ENCODE assay signal across 8 cellular contexts in the genomic region with DNA sequence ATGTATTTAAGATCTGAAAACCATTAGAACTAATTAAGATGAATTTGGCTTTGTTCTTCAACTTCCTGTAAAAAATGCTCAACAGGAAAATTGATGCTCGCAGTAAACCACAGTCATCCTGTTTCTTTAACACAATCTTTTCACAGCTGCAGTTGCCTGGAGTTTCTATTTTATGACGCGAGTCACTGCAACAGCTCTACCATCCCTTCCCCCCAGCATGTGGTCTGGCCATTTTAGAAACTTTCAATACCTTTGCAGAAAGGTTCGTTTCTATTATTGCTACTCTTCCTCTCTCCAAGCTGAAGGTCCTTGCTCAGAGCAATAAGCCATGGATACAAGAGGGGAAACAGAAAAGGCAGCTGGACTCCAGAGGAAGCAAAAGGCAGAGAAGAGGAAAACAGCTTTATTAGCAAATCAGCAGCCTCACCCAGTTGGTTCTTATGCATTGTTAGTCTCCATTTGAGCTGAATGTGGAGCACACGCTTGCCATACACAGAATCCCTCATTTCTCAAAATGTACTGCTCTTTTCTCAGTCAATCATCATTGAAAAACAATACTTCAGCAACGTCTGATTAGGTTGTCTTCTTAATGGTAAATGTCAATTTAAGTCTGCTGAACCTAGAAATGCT. TPM values are rescaled to one million over a fixed set of nuclear protein-coding genes. Genes with fewer than 3 reads are reported as not detected.
DNase-seq lines count a peak whose midpoint lies in the region; ATAC-seq and TF ChIP-seq lines count a peak whose summit lies in the region.

No MANE protein-coding gene starts in this region.

- H3K27ac ChIP-seq in gastrocnemius medialis = peak overlapping the region; percentile 13 to 55 (median 45)

- H3K27ac Mint-ChIP-seq in activated T-helper 17 cell treated with anti-CD3 and anti-CD28 coated beads, Interleukin-2, amount 50 U/mL, for 72 hours = peak overlapping the region; percentile 97

- H3K36me3 ChIP-seq in gastrocnemius medialis = no peaks in the 10 kb centered on the region

- H3K27me3 Mint-ChIP-seq in activated T-helper 17 cell treated with anti-CD3 and anti-CD28 coated beads, Interleukin-2, amount 50 U/mL, for 72 hours = no peaks in the 10 kb centered on the region

- H3K36me3 Mint-ChIP-seq in activated T-helper 17 cell treated with anti-CD3 and anti-CD28 coated beads, Interleukin-2, amount 50 U/mL, for 72 hours (ENCODE audit: low read depth) = peaks cover 83% of the 10 kb centered on the region

- peaks cover 4 to 5% of the 10 kb centered on the region in 2 donors for H3K4me1 ChIP-seq in gastrocnemius medialis

- no peak for TF ChIP-seq CTCF in gastrocnemius medialis (IDR thresholded peaks at IDR 0.05 in 4 of 5, conservative IDR thresholded peaks at IDR 0.05 in 1 of 5)
- TF ChIP-seq CTCF in omental fat pad (IDR thresholded peaks at IDR 0.05) = no peak

- peak overlapping the region; percentile 91 for H3K4me3 Mint-ChIP-seq in activated T-helper 17 cell treated with anti-CD3 and anti-CD28 coated beads, Interleukin-2, amount 50 U/mL, for 72 hours

- in situ Hi-C loops in gastrocnemius medialis (cut with MboI; ENCODE audit: low sequenced_read_pairs in 4 of 4) = no loop called here

- intact Hi-C loops in gastrocnemius medialis (cut with DNase I; ENCODE audit: low total_unique reads) (no loop called here), posterior cingulate gyrus (cut with DNase I) (no loop called here)

- no peaks in the 10 kb centered on the region for H3K9me3 ChIP-seq in gastrocnemius medialis

- H3K4me3 ChIP-seq in gastrocnemius medialis = peak overlapping the region in 2 of 4 donors; percentile 15 to 31

- H3K9me3 Mint-ChIP-seq in activated T-helper 17 cell treated with anti-CD3 and anti-CD28 coated beads, Interleukin-2, amount 50 U/mL, for 72 hours = no peaks in the 10 kb centered on the region

- peak in 1 of 2 donors; percentile 14 for TF ChIP-seq POLR2A in gastrocnemius medialis (IDR thresholded peaks at IDR 0.05)

- ATAC-seq in GM18870 (IDR thresholded peaks at IDR 0.05; ENCODE audit: unreplicated experiment) (peak; percentile 60), HG02938 (IDR thresholded peaks at IDR 0.05; ENCODE audit: unreplicated experiment) (peak; percentile 70), gastrocnemius medialis (peak; percentile 28 to 39), omental fat pad (ENCODE audit: low FRiP score) (no peak)
- peak; percentile 67 for ATAC-seq in activated T-helper 17 cell treated with anti-CD3 and anti-CD28 coated beads, Interleukin-2, amount 50 U/mL, for 72 hours (replicated peaks)

- H3K27me3 ChIP-seq in gastrocnemius medialis = no peaks in the 10 kb centered on the region

- DNase-seq in NOMO-1 treated with dmso at 0.1 percent for 144 hours (lab: John Stamatoyannopoulos, UW; ENCODE audit: unreplicated experiment) (peak; percentile 81), glomerular visceral epithelial cell (ENCODE audit: extremely low spot score) (peak; percentile 55), gastrocnemius medialis (no peak), omental fat pad (ENCODE audit: low spot score) (no peak), posterior cingulate gyrus (no peak)

- peaks cover 40% of the 10 kb centered on the region for H3K4me1 Mint-ChIP-seq in activated T-helper 17 cell treated with anti-CD3 and anti-CD28 coated beads, Interleukin-2, amount 50 U/mL, for 72 hours

RNA-seq across cellular contexts. Expression of gene WIPF1, which starts 3.9 kb away (rescaled TPM):
- total RNA-seq in activated T-helper 17 cell treated with anti-CD3 and anti-CD28 coated beads, Interleukin-2, amount 50 U/mL, for 72 hours = 100 to 1,000 TPM; 180 to 334 TPM
- total RNA-seq in gastrocnemius medialis (1 to 10 TPM; 3.1 to 8.4 (median 4.9) TPM), omental fat pad (10 to 100 TPM; 20.9 to 60.1 (median 43.3) TPM)

Comparison
In these comparisons a context has a peak if more than half of its experiments do, and no peak if none do; other contexts are left out.
1. DNase-seq: peak in NOMO-1 treated with dmso at 0.1 percent for 144 hours (single experiment) and glomerular visceral epithelial cell (single experiment); none in gastrocnemius medialis (0 of 2), omental fat pad (single experiment) and posterior cingulate gyrus (0 of 10).